25 cellular contexts compared by ENCODE assay signal in the genomic region with DNA sequence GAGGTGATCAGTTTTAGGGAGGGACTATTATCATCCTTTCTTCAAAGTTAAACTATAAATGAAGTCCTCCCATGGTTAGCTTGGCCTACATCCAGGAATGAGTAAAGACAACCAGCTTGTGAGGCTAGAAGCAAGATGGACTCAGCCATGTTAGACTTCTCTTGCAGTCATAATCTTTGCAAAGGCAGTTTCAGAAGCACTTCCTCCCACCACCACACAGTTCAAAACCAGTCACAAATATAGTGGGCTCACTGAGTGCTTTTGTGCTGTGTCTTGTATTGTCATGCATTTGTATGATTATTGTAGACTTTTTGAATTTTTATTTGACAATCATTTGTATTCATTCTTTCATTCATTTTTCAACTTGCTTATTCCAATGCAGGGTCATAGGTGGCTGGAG.
"Had no signal": no experiment of that assay in that cellular context is flagged by ENCODE, and none has a peak within 500 bp of the region (broad histone marks: within the 10 kb centered on the region; RNA-seq: fewer than 3 reads in every experiment).

No MANE protein-coding gene starts in this region.

- H3K9me3 ChIP-seq: left ventricle myocardium inferior, lower lobe of right lung, ovary, right atrium auricular region, sigmoid colon, stomach, thoracic aorta, transverse colon had no signal

- H3K4me3 Mint-ChIP-seq: effector memory CD8-positive, alpha-beta T cell; natural killer cell treated with Interleukin-12 subunit alpha and Interleukin-12 subunit beta and Interleukin-15 and Interleukin-18, amount 100 ng/mL, for 72 hours; neural progenitor cell had no signal

- ATAC-seq: effector memory CD8-positive, alpha-beta T cell; left cardiac atrium; lower lobe of right lung had no signal

- H3K27ac ChIP-seq: hepatocyte, left ventricle myocardium inferior, lower lobe of right lung, neural progenitor cell, ovary, right atrium auricular region, sigmoid colon, skin epidermis, stomach, thoracic aorta, transverse colon had no signal

- H3K4me2 ChIP-seq: hepatocyte, neural progenitor cell had no signal

- H3K36me3 Mint-ChIP-seq: natural killer cell treated with Interleukin-12 subunit alpha and Interleukin-12 subunit beta and Interleukin-15 and Interleukin-18, amount 100 ng/mL, for 72 hours; neural progenitor cell had no signal

- H3K4me3 ChIP-seq: hepatocyte, left ventricle myocardium inferior, lower lobe of right lung, neural progenitor cell, ovary, right atrium auricular region, sigmoid colon, skin epidermis, stomach, thoracic aorta, transverse colon had no signal

- DNase-seq: cortex of kidney; effector memory CD8-positive, alpha-beta T cell; erythroblast; foreskin melanocyte; head of caudate nucleus; kidney; left cardiac atrium; left ventricle myocardium inferior; lower lobe of right lung; mesenchymal stem cell; midbrain; nucleus accumbens; ovary; sigmoid colon; stimulated activated CD4-positive, alpha-beta T cell treated with anti-CD3 and anti-CD28 coated beads, Interleukin-2, amount 100 ng/mL, for 24 hours; stimulated activated naive CD4-positive, alpha-beta T cell; stomach; substantia nigra; transverse colon had no signal

- FAIRE-seq: kidney had no signal

- H3K9me3 Mint-ChIP-seq: effector memory CD8-positive, alpha-beta T cell; natural killer cell treated with Interleukin-12 subunit alpha and Interleukin-12 subunit beta and Interleukin-15 and Interleukin-18, amount 100 ng/mL, for 72 hours had no signal

- H3K4me1 ChIP-seq: left ventricle myocardium inferior, lower lobe of right lung, neural progenitor cell, right atrium auricular region, sigmoid colon, stomach, transverse colon had no signal

- H3K27ac Mint-ChIP-seq: effector memory CD8-positive, alpha-beta T cell; natural killer cell treated with Interleukin-12 subunit alpha and Interleukin-12 subunit beta and Interleukin-15 and Interleukin-18, amount 100 ng/mL, for 72 hours; neural progenitor cell had no signal
